In the genomic region with DNA sequence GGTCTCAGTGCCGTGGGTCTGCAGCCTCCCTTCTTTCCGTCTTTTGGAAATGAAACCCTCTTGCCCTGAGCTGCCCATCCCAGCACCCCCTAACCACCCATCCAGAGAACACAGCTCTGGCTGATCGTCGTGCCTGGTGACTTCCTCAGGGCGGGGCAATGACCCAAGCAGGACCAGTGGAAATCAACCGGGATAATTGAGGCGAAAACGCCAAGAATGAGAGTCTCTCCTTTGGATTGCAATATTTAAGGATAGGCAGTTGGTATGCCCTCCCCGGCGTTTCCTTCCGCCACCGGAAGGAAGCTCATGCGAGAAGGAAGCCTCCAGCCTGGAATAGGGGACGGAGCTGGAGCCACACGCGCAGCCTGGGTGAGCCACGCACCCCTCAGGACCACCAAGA, we compare ENCODE assay signal across 7 cellular contexts.
"Had no signal": no experiment of that assay in that cellular context is flagged by ENCODE, and none has a peak within 500 bp of the region (broad histone marks: within the 10 kb centered on the region; RNA-seq: fewer than 3 reads in every experiment).

No MANE protein-coding gene starts in this region.

- H3K27ac ChIP-seq: GM23248, HL-60 had no signal

- H3K27ac Mint-ChIP-seq: H9 had no signal

- ATAC-seq: K562 had no signal

- DNase-seq: GM23248, H9, HCEC 1CT, IMR-90, KG1 had no signal

- H3K4me3 ChIP-seq: GM23248, K562 had no signal

- H3K9ac ChIP-seq: GM23248 had no signal

- H2AFZ ChIP-seq: GM23248 had no signal

- H3K4me3 Mint-ChIP-seq: H9 had no signal
